ENCODE assay signal across 19 cellular contexts in genomic region chr7:101075646-101076045, GRCh38. TPM values are rescaled to one million over a fixed set of nuclear protein-coding genes. Genes with fewer than 3 reads are reported as not detected.
"Had no signal": no experiment of that assay in that cellular context is flagged by ENCODE, and none has a peak within 500 bp of the region (broad histone marks: within the 10 kb centered on the region; RNA-seq: fewer than 3 reads in every experiment).

No MANE protein-coding gene starts in this region.

- H3K4me1 ChIP-seq: adrenal gland, psoas muscle had no signal

- H3K9me3 Mint-ChIP-seq: activated B cell treated with CpG ODN at 0.5 μM for 24 hours; activated CD4-positive, alpha-beta T cell treated with anti-CD3 and anti-CD28 coated beads, Interleukin-2, amount 10 ng/mL, durations not matched to agents 24 days and 14 days; activated naive CD4-positive, alpha-beta T cell treated with anti-CD3 and anti-CD28 coated beads, Interleukin-2, amount 10 ng/mL, durations not matched to agents 7 days and 5 days; activated T-helper 2 cell treated with anti-CD3 and anti-CD28 coated beads, Interferon-gamma antibody, Interleukin-2, Interleukin-4, amounts not matched to agents 10 μg/mL and 5 μg/mL and 100 μg/mL, durations not matched to agents 14 hours and 24 hours and 36 hours; nephron; stimulated activated memory B cell treated with anti-CD40 and anti-IgM and Interleukin-4, amounts not matched to agents 10 μg/mL and 1 μg/mL and 100 μg/mL, for 72 hours had no signal

- H3K27ac ChIP-seq: adrenal gland, psoas muscle, right lobe of liver had no signal

- H3K4me3 Mint-ChIP-seq: activated B cell treated with CpG ODN at 0.5 μM for 24 hours; activated CD4-positive, alpha-beta T cell treated with anti-CD3 and anti-CD28 coated beads, Interleukin-2, amount 10 ng/mL, durations not matched to agents 24 days and 14 days; activated naive CD4-positive, alpha-beta T cell treated with anti-CD3 and anti-CD28 coated beads, Interleukin-2, amount 10 ng/mL, durations not matched to agents 7 days and 5 days; nephron; stimulated activated memory B cell treated with anti-CD40 and anti-IgM and Interleukin-4, amounts not matched to agents 10 μg/mL and 1 μg/mL and 100 μg/mL, for 72 hours had no signal

- H3K36me3 ChIP-seq: adrenal gland, right lobe of liver had no signal

- H3K4me3 ChIP-seq: adrenal gland, lung, psoas muscle, right lobe of liver had no signal

- H3K27me3 ChIP-seq: adrenal gland, right lobe of liver had no signal

- H3K4me1 Mint-ChIP-seq: nephron had no signal

- ATAC-seq: esophagus mucosa; left colon; psoas muscle; right lobe of liver; stimulated activated memory B cell treated with anti-CD40 and anti-IgM and Interleukin-4, amounts not matched to agents 10 μg/mL and 1 μg/mL and 100 μg/mL, for 72 hours had no signal

- DNase-seq: activated B cell treated with CpG ODN at 0.5 μM for 24 hours; activated CD4-positive, alpha-beta T cell treated with anti-CD3 and anti-CD28 coated beads, Interleukin-2, amount 10 ng/mL, durations not matched to agents 24 days and 14 days; activated naive CD4-positive, alpha-beta T cell treated with anti-CD3 and anti-CD28 coated beads, Interleukin-2, amount 10 ng/mL, durations not matched to agents 7 days and 5 days; adrenal gland; cerebellar nuclear complex; left colon; occipital lobe; psoas muscle; right lobe of liver; substantia nigra; trophoblast cell had no signal

- H3K36me3 Mint-ChIP-seq: activated naive CD4-positive, alpha-beta T cell treated with anti-CD3 and anti-CD28 coated beads, Interleukin-2, amount 10 ng/mL, durations not matched to agents 7 days and 5 days; stimulated activated memory B cell treated with anti-CD40 and anti-IgM and Interleukin-4, amounts not matched to agents 10 μg/mL and 1 μg/mL and 100 μg/mL, for 72 hours had no signal

- H3K27ac Mint-ChIP-seq: activated B cell treated with CpG ODN at 0.5 μM for 24 hours; activated CD4-positive, alpha-beta T cell treated with anti-CD3 and anti-CD28 coated beads, Interleukin-2, amount 10 ng/mL, durations not matched to agents 24 days and 14 days; activated naive CD4-positive, alpha-beta T cell treated with anti-CD3 and anti-CD28 coated beads, Interleukin-2, amount 10 ng/mL, durations not matched to agents 7 days and 5 days; activated T-helper 2 cell treated with anti-CD3 and anti-CD28 coated beads, Interferon-gamma antibody, Interleukin-2, Interleukin-4, amounts not matched to agents 10 μg/mL and 5 μg/mL and 100 μg/mL, durations not matched to agents 14 hours and 24 hours and 36 hours; nephron; stimulated activated memory B cell treated with anti-CD40 and anti-IgM and Interleukin-4, amounts not matched to agents 10 μg/mL and 1 μg/mL and 100 μg/mL, for 72 hours had no signal

- H3K9me3 ChIP-seq: adrenal gland, psoas muscle, right lobe of liver had no signal

- H3K27me3 Mint-ChIP-seq: stimulated activated memory B cell treated with anti-CD40 and anti-IgM and Interleukin-4, amounts not matched to agents 10 μg/mL and 1 μg/mL and 100 μg/mL, for 72 hours had no signal

RNA-seq across cellular contexts. Expression of gene SERPINE1, which starts 51.3 kb away (rescaled TPM):
- total RNA-seq: activated B cell treated with CpG ODN at 0.5 μM for 24 hours; T-helper 1 cell treated with Interleukin-12 subunit alpha and Interleukin-12 subunit beta and Interleukin-4 antibody, amounts not matched to agents 30 ng/mL and 1 ng/mL, for 36 hours had no signal

RNA-seq across cellular contexts. Expression of gene MUC17, which starts 55.8 kb away (rescaled TPM):
- total RNA-seq: activated B cell treated with CpG ODN at 0.5 μM for 24 hours; activated CD4-positive, alpha-beta T cell treated with anti-CD3 and anti-CD28 coated beads, Interleukin-2, amount 10 ng/mL, durations not matched to agents 24 days and 14 days; activated T-helper 2 cell treated with anti-CD3 and anti-CD28 coated beads, Interferon-gamma antibody, Interleukin-2, Interleukin-4, amounts not matched to agents 10 μg/mL and 5 μg/mL and 100 μg/mL, durations not matched to agents 14 hours and 24 hours and 36 hours; adrenal gland; dermis microvascular lymphatic vessel endothelial cell; esophagus mucosa; fibroblast of villous mesenchyme; lung; occipital lobe; right lobe of liver; T-helper 1 cell treated with Interleukin-12 subunit alpha and Interleukin-12 subunit beta and Interleukin-4 antibody, amounts not matched to agents 30 ng/mL and 1 ng/mL, for 36 hours had no signal
- polyA plus RNA-seq: adrenal gland, lung had no signal
